8 cellular contexts compared by ENCODE assay signal in the genomic region with DNA sequence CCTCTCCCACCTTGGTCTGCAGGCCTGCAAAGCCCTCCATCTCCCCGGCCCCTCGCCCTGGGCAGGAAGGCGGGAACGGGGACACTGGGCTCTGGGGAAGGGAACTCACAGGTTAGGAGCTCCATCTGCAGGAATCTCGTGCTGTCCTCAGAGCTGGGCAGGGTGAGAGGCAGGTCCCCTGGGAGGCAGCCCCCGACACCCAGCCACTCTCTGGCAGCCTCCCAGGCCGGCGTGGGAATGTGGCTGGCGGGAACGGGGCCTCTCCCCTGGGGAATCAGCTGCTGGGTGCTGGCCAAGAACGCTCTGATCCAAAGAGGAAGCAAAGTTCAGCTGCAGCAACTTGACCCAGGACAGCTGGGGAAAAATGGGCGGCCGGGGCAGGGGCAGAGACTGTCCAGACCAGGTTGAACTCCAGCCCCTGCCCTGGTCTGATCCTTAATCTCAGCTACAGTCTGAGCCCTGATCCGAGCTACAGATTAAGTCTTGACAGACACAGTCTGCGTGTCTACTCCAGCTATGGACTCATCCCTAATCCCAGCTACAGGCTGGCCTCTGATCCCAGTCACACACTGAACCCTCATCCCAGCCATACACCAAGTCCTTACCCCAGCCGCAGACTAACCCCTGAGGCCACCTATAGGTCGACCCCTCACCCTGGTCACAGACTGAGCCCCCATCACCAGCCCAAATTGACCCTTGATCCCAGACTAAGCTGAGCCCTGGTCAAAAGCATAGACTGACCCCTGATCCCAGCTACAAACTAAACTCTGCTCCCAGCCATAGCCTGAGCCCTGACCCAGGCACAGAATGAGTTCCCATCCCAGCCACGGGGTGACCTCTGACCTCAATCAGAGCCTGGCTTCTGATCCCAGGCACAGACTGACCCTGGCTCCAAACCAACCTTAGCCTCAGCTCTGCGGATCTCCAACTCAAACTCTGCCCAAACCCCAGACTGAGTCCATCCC. TPM values are rescaled to one million over a fixed set of nuclear protein-coding genes. Genes with fewer than 3 reads are reported as not detected.
DNase-seq lines count a peak whose midpoint lies in the region; ATAC-seq and TF ChIP-seq lines count a peak whose summit lies in the region.

No MANE protein-coding gene starts in this region.

- DNase-seq in GM03348 (ENCODE audit: low spot score) (peak; percentile 78), NCI-H526 treated with DMSO at 0.1 percent for 48 hours (lab: John Stamatoyannopoulos, UW) (peak; percentile 66), epithelial cell of proximal tubule (ENCODE audit: low read depth) (no peak), neuronal stem cell (ENCODE audit: low spot score) (no peak), NCI-H1048 (lab: John Stamatoyannopoulos, UW) (no peak)
- no peak for DNase-seq in NK-92 treated with Interleukin-12 subunit alpha and Interleukin-12 subunit beta, amount 100 ng/mL, for 24 hours (lab: John Stamatoyannopoulos, UW)

- H3K18ac ChIP-seq in neuronal stem cell (ENCODE audit: low read length) = peak overlapping the region; percentile 79

- no peak overlapping the region for H3K27ac ChIP-seq in neuronal stem cell (replicated peaks; ENCODE audit: low read length)

- peak; percentile 56 for TF ChIP-seq CTCF in epithelial cell of proximal tubule (conservative IDR thresholded peaks at IDR 0.05; ENCODE audit: low read depth, low read length)

- H3K4me3 ChIP-seq in epithelial cell of proximal tubule (ENCODE audit: low read depth, low read length) = no peak overlapping the region
- peak overlapping the region in 1 of 2 donors; percentile 2 for H3K4me3 ChIP-seq in neuronal stem cell (ENCODE audit: low read length in 2 of 2)

- no peak overlapping the region for H3K4ac ChIP-seq in neuronal stem cell (ENCODE audit: low read length)

- peak overlapping the region; percentile 46 for H2AFZ ChIP-seq in neuronal stem cell (ENCODE audit: low read length)

- H3K4me1 ChIP-seq in neuronal stem cell (ENCODE audit: control insufficient read depth in 2 of 2, insufficient read depth in 1 of 2, low read depth in 1 of 2, low read length in 2 of 2) = peaks cover 17 to 33% of the 10 kb centered on the region in 2 donors

- H3K9me3 ChIP-seq in neuronal stem cell (replicated peaks in 1 of 2; ENCODE audit: control insufficient read depth in 2 of 2, insufficient read depth in 1 of 2, low read depth in 1 of 2, low read length in 2 of 2) = no peaks in the 10 kb centered on the region

- no peaks in the 10 kb centered on the region for H3K79me1 ChIP-seq in neuronal stem cell (ENCODE audit: low read depth, low read length)

- H4K91ac ChIP-seq in neuronal stem cell (ENCODE audit: low read depth, low read length, poor library complexity) = no peak overlapping the region

- H2BK120ac ChIP-seq in neuronal stem cell (ENCODE audit: low read depth, low read length) = no peak overlapping the region

- peak overlapping the region; percentile 68 for H2BK15ac ChIP-seq in neuronal stem cell (ENCODE audit: low read length)

- H3K14ac ChIP-seq in neuronal stem cell (ENCODE audit: low read length) = no peak overlapping the region

- H3K27me3 ChIP-seq in neuronal stem cell (ENCODE audit: control insufficient read depth in 3 of 3, insufficient read depth in 3 of 3, low read depth in 1 of 3, low read length in 3 of 3) = no peaks in the 10 kb centered on the region

- H2BK12ac ChIP-seq in neuronal stem cell (ENCODE audit: low read length) = peak overlapping the region; percentile 23

- H3K23ac ChIP-seq in neuronal stem cell (ENCODE audit: low read depth, low read length, poor library complexity) = peak overlapping the region; percentile 35

- WGBS in neuronal stem cell (ENCODE audit: extremely low coverage in 2 of 2, insufficient read length in 2 of 2, insufficient replicate concordance in 1 of 2), 2 donors = no CpG with 5 or more reads among the region's 19 CpGs

- ATAC-seq in HG02970 (IDR thresholded peaks at IDR 0.05; ENCODE audit: low FRiP score, unreplicated experiment) (no peak), HG02840 (IDR thresholded peaks at IDR 0.05; ENCODE audit: low FRiP score, unreplicated experiment) (no peak)

- no peak overlapping the region for H4K8ac ChIP-seq in neuronal stem cell (ENCODE audit: low read depth, low read length)

- no peak overlapping the region for H3K9ac ChIP-seq in neuronal stem cell (ENCODE audit: low read depth, low read length, poor library complexity)

- peak overlapping the region; percentile 99 for H2AK5ac ChIP-seq in neuronal stem cell (ENCODE audit: low read depth, low read length)

- H2BK5ac ChIP-seq in neuronal stem cell (ENCODE audit: low read length) = peak overlapping the region; percentile 40

- H3K36me3 ChIP-seq in neuronal stem cell (replicated peaks in 1 of 2; ENCODE audit: control insufficient read depth in 2 of 2, insufficient read depth in 2 of 2, low read length in 2 of 2) = no peaks in the 10 kb centered on the region

- H3K4me2 ChIP-seq in neuronal stem cell (ENCODE audit: insufficient read depth, low read length, poor library complexity, severe bottlenecking) = no peak overlapping the region

RNA-seq across cellular contexts. Expression of a gene that starts 37.3 kb away (rescaled TPM):
- total RNA-seq in epithelial cell of proximal tubule = 15.6 and 35.0 TPM in 2 replicates
- polyA plus RNA-seq in neuronal stem cell (2013, experiment 1 of 2) = 33.1 TPM
- polyA plus RNA-seq in neuronal stem cell (2013, experiment 2 of 2) = 32.0 TPM

Comparison
In these comparisons a context has a peak if more than half of its experiments do, and no peak if none do; other contexts are left out.
1. DNase-seq: peak in GM03348 (single experiment) and NCI-H526 treated with DMSO at 0.1 percent for 48 hours (single experiment); none in epithelial cell of proximal tubule (single experiment), neuronal stem cell (single experiment), NCI-H1048 (single experiment) and NK-92 treated with Interleukin-12 subunit alpha and Interleukin-12 subunit beta, amount 100 ng/mL, for 24 hours (single experiment).